17 cellular contexts compared by ENCODE assay signal in genomic region chr22:37232140-37232998, GRCh38. TPM values are rescaled to one million over a fixed set of nuclear protein-coding genes. Genes with fewer than 3 reads are reported as not detected.
DNase-seq lines count a peak whose midpoint lies in the region; ATAC-seq, FAIRE-seq and TF ChIP-seq lines count a peak whose summit lies in the region.
"Had no signal": no experiment of that assay in that cellular context is flagged by ENCODE, and none has a peak within 500 bp of the region (broad histone marks: within the 10 kb centered on the region; RNA-seq: fewer than 3 reads in every experiment).

No MANE protein-coding gene starts in this region.

- H4K20me1 ChIP-seq in OCI-LY3 (ENCODE audit: insufficient read depth, low read length): peaks cover 60% of the 10 kb centered on the region
- peaks cover 3% of the 10 kb centered on the region; the same call in 1 of the 2 replicates for H4K20me1 ChIP-seq in K562 (replicated peaks; ENCODE audit: control insufficient read depth, insufficient read depth, low read length)

- no peaks in the 10 kb centered on the region for H3K27me3 Mint-ChIP-seq in T-helper 2 cell treated with Interferon-gamma antibody and Interleukin-4, amounts not matched to agents 5 μg/mL and 100 μg/mL, for 36 hours (ENCODE audit: low read depth)

- CTCF ChIA-PET in K562 (lab: Yijun Ruan, JAX; ENCODE audit: low intra/inter-chr PET ratio): no interaction called here

- TF ChIP-seq RAD21 in K562 (CRISPR knock-in tag; conservative IDR thresholded peaks at IDR 0.05 in 1 of 2, IDR thresholded peaks at IDR 0.05 in 1 of 2): no peak

- peak overlapping the region; percentile 72 for H3K4me3 Mint-ChIP-seq in T-helper 2 cell treated with Interferon-gamma antibody and Interleukin-4, amounts not matched to agents 5 μg/mL and 100 μg/mL, for 36 hours
- peak overlapping the region; percentile 93 for H3K4me3 Mint-ChIP-seq in stimulated activated effector memory CD8-positive, alpha-beta T cell treated with anti-CD3 and anti-CD28 coated beads, Interleukin-12 subunit alpha, Interleukin-12 subunit beta, amount 100 ng/mL, for 72 hours
- H3K4me3 Mint-ChIP-seq: brain had no signal

- H3K36me3 Mint-ChIP-seq in T-helper 2 cell treated with Interferon-gamma antibody and Interleukin-4, amounts not matched to agents 5 μg/mL and 100 μg/mL, for 36 hours (ENCODE audit: low read depth): peaks cover 91% of the 10 kb centered on the region
- H3K36me3 Mint-ChIP-seq in stimulated activated effector memory CD8-positive, alpha-beta T cell treated with anti-CD3 and anti-CD28 coated beads, Interleukin-12 subunit alpha, Interleukin-12 subunit beta, amount 100 ng/mL, for 72 hours: peaks cover 100% of the 10 kb centered on the region
- H3K36me3 Mint-ChIP-seq: brain had no signal

- BruUV-seq in K562 (replicated peaks; lab: Mats Ljungman, UMichigan): no TSS peak

- 80% methylated on average over 11 of the region's 15 CpGs for WGBS in K562 (ENCODE audit: insufficient coverage, low coverage, missing lambda C conversion rate)

- H3K4me1 ChIP-seq in OCI-LY3 (ENCODE audit: low read length): peaks cover 94% of the 10 kb centered on the region
- peaks cover 19 to 50% of the 10 kb centered on the region in 2 experiments for H3K4me1 ChIP-seq in K562 (replicated peaks in 1 of 2; ENCODE audit: control insufficient read depth in 2 of 2, insufficient read depth in 2 of 2, low read length in 2 of 2)
- peaks cover 21% of the 10 kb centered on the region for H3K4me1 ChIP-seq in vagina

- intact Hi-C loops in K562 (cut with micrococcal nuclease) (no loop called here), vagina (cut with DNase I) (no loop called here)

- peak overlapping the region; percentile 98 for H3K27ac Mint-ChIP-seq in T-helper 2 cell treated with Interferon-gamma antibody and Interleukin-4, amounts not matched to agents 5 μg/mL and 100 μg/mL, for 36 hours
- peak overlapping the region; percentile 98 for H3K27ac Mint-ChIP-seq in stimulated activated effector memory CD8-positive, alpha-beta T cell treated with anti-CD3 and anti-CD28 coated beads, Interleukin-12 subunit alpha, Interleukin-12 subunit beta, amount 100 ng/mL, for 72 hours

- no peak for FAIRE-seq in K562 (lab: Jason Lieb, UNC)
- no peak for FAIRE-seq in HTR-8/SVneo (lab: Jason Lieb, UNC)
- FAIRE-seq: keratinocyte had no signal

- no peaks in the 10 kb centered on the region for H3K27me3 ChIP-seq in OCI-LY3 (ENCODE audit: low read depth, low read length)
- H3K27me3 ChIP-seq in K562 (ENCODE audit: control insufficient read depth in 2 of 2, insufficient read depth in 2 of 2, low read length in 2 of 2): no peaks in the 10 kb centered on the region
- H3K27me3 ChIP-seq in vagina: no peaks in the 10 kb centered on the region

- TF ChIP-seq POLR2A in K562 (conservative IDR thresholded peaks at IDR 0.05) (no peak), vagina (IDR thresholded peaks at IDR 0.05) (no peak)

- H3K9ac ChIP-seq in OCI-LY3 (ENCODE audit: low read length) (peak overlapping the region; percentile 63; the same call in 1 of the 2 replicates), K562 (ENCODE audit: insufficient read depth in 1 of 2, low read depth in 2 of 2, low read length in 2 of 2) (peak overlapping the region in 1 of 2 experiments; percentile 26; a peak in 1 of 4 replicates)

- no peaks in the 10 kb centered on the region for H3K9me1 ChIP-seq in K562 (ENCODE audit: control insufficient read depth, insufficient read depth, low read length)

- ATAC-seq in K562: no peak
- ATAC-seq in stimulated activated effector memory CD8-positive, alpha-beta T cell treated with anti-CD3 and anti-CD28 coated beads, Interleukin-12 subunit alpha, Interleukin-12 subunit beta, amount 100 ng/mL, for 72 hours: no peak
- ATAC-seq: sciatic nerve had no signal

- no peak for TF ChIP-seq CTCF in OCI-LY3 (IDR thresholded peaks at IDR 0.05; ENCODE audit: low read depth, low read length)
- no peak for TF ChIP-seq CTCF in K562 (IDR thresholded peaks at IDR 0.05 in 2 of 3, conservative IDR thresholded peaks at IDR 0.05 in 1 of 3; ENCODE audit: insufficient read depth in 2 of 3, low read depth in 1 of 3, low read length in 3 of 3)
- TF ChIP-seq CTCF in vagina (IDR thresholded peaks at IDR 0.05): no peak

- POLR2A ChIA-PET in K562 (lab: Yijun Ruan, JAX): interaction anchor here (0.6 kb wide), 1 partner anchor 79 kb away, joined by 3 read pairs; no protein-coding TSS in a partner anchor

- H2AFZ ChIP-seq in OCI-LY3 (ENCODE audit: low read depth, low read length) (no peak overlapping the region), K562 (ENCODE audit: low read depth, low read length) (no peak overlapping the region)
- H2AFZ ChIP-seq: PC-9 had no signal

- no peak for DNase-seq in T-helper 2 cell treated with Interferon-gamma antibody and Interleukin-4, amounts not matched to agents 5 μg/mL and 100 μg/mL, for 36 hours (ENCODE audit: low spot score)
- DNase-seq in T-helper 2 cell: no peak
- no peak for DNase-seq in K562 (ENCODE audit: extremely low read depth in 1 of 4, low spot score in 3 of 4)
- DNase-seq in stimulated activated effector memory CD8-positive, alpha-beta T cell treated with anti-CD3 and anti-CD28 coated beads, Interleukin-12 subunit alpha, Interleukin-12 subunit beta, amount 100 ng/mL, for 72 hours (ENCODE audit: low spot score in 2 of 2): no peak
- no peak for DNase-seq in HTR-8/SVneo (ENCODE audit: insufficient read length, low spot score)
- DNase-seq in vagina (ENCODE audit: extremely low spot score in 2 of 2): no peak
- DNase-seq in DMS53 treated with DMSO at 0.1 percent for 48 hours (lab: John Stamatoyannopoulos, UW; ENCODE audit: unreplicated experiment): no peak
- DNase-seq: 8988T, MV-4-11, NCI-H2227 treated with DMSO at 0.1 percent for 48 hours, PC-9, tibial artery had no signal

- H3K4me2 ChIP-seq in OCI-LY3 (ENCODE audit: low read length): peak overlapping the region; percentile 51
- H3K4me2 ChIP-seq in K562 (ENCODE audit: insufficient read depth, low read length): no peak overlapping the region
- H3K4me2 ChIP-seq: PC-9 had no signal

- in situ Hi-C loops in K562 (cut with MboI): no loop called here

- H3K9me3 ChIP-seq in OCI-LY3 (ENCODE audit: insufficient read depth, low read length): no peaks in the 10 kb centered on the region
- H3K9me3 ChIP-seq in K562 (replicated peaks; ENCODE audit: control insufficient read depth, insufficient read depth, low read depth, low read length): no peaks in the 10 kb centered on the region
- H3K9me3 ChIP-seq in vagina: no peaks in the 10 kb centered on the region
- H3K9me3 ChIP-seq: tibial artery had no signal

- H3K27ac ChIP-seq in OCI-LY3 (ENCODE audit: low read length) (peak overlapping the region; percentile 94), K562 (ENCODE audit: extremely low read depth, low read depth, low read length) (no peak overlapping the region), vagina (no peak overlapping the region)
- H3K27ac ChIP-seq: PC-9, tibial artery had no signal

- peak overlapping the region; percentile 27; the same call in 1 of the 2 replicates for H3K4me3 ChIP-seq in OCI-LY3 (ENCODE audit: low read length)
- no peak overlapping the region for H3K4me3 ChIP-seq in K562
- H3K4me3 ChIP-seq in vagina: no peak overlapping the region
- H3K4me3 ChIP-seq: PC-9, tibial artery had no signal

- H3K9me3 Mint-ChIP-seq in T-helper 2 cell treated with Interferon-gamma antibody and Interleukin-4, amounts not matched to agents 5 μg/mL and 100 μg/mL, for 36 hours: no peaks in the 10 kb centered on the region
- H3K9me3 Mint-ChIP-seq in stimulated activated effector memory CD8-positive, alpha-beta T cell treated with anti-CD3 and anti-CD28 coated beads, Interleukin-12 subunit alpha, Interleukin-12 subunit beta, amount 100 ng/mL, for 72 hours: no peaks in the 10 kb centered on the region

- TF ChIP-seq EP300 in K562 (IDR thresholded peaks at IDR 0.05; ENCODE audit: low read length): no peak

- peaks cover 86% of the 10 kb centered on the region for H3K79me2 ChIP-seq in OCI-LY3 (ENCODE audit: low read length)
- H3K79me2 ChIP-seq in K562 (ENCODE audit: control insufficient read depth, insufficient read depth, low read length): peaks cover 27% of the 10 kb centered on the region

- peaks cover 87% of the 10 kb centered on the region for H3K4me1 Mint-ChIP-seq in T-helper 2 cell treated with Interferon-gamma antibody and Interleukin-4, amounts not matched to agents 5 μg/mL and 100 μg/mL, for 36 hours (ENCODE audit: low read depth)
- peaks cover 96% of the 10 kb centered on the region for H3K4me1 Mint-ChIP-seq in stimulated activated effector memory CD8-positive, alpha-beta T cell treated with anti-CD3 and anti-CD28 coated beads, Interleukin-12 subunit alpha, Interleukin-12 subunit beta, amount 100 ng/mL, for 72 hours

- peaks cover 82% of the 10 kb centered on the region for H3K36me3 ChIP-seq in OCI-LY3 (replicated peaks; ENCODE audit: low read depth, low read length)
- H3K36me3 ChIP-seq in K562 (ENCODE audit: control insufficient read depth, insufficient read depth, low read length): peaks cover 74% of the 10 kb centered on the region; the same call in 2 of the 3 replicates
- no peaks in the 10 kb centered on the region for H3K36me3 ChIP-seq in vagina
- H3K36me3 ChIP-seq: tibial artery had no signal

RNA-seq across cellular contexts. Expression of gene RAC2, which starts 11.7 kb away (rescaled TPM):
- total RNA-seq in K562 (2011; cell fraction: chromatin; rRNA removed; ENCODE audit: low replicate concordance): 47.8 and 143 TPM in 2 replicates
- total RNA-seq in K562 (2011; cell fraction: nucleolus; rRNA removed): 99.9 and 118 TPM in 2 replicates
- 74.1 and 109 TPM in 2 replicates for total RNA-seq in K562 (2011; cell fraction: nucleoplasm; rRNA removed)
- total RNA-seq in K562 (2014; rRNA removed) (40.4 and 59.3 TPM in 2 replicates), K562 (2014; rRNA removed; fragmentation: Illumina TruSeq; extraction: Trizol) (18.6 and 22.7 TPM in 2 replicates), K562 (2015; rRNA removed; fragmentation: Illumina TruSeq; extraction: Trizol) (45.1 and 50.1 TPM in 2 replicates), K562 (2021) (82.8 and 95.3 TPM in 2 replicates), vagina (15.7 TPM)
- polyA plus RNA-seq in K562 (2011; rRNA removed) (43.3 and 102 TPM in 2 replicates), K562 (2014; fragmentation: Illumina TruSeq; extraction: Trizol) (103 and 132 TPM in 2 replicates), K562 (2014; fragmentation: Nextera tagmentation; extraction: Ambion mirVana) (10 to 100 TPM; 25.4 to 26.8 TPM), K562 (2014; rRNA removed) (49.1 and 51.0 TPM in 2 replicates)
- polyA plus RNA-seq in K562 (2011; cell fraction: cytosol; rRNA removed): 74.7 and 120 TPM in 2 replicates
- 95.0 and 171 TPM in 2 replicates for polyA plus RNA-seq in K562 (2011; cell fraction: nucleus; rRNA removed)
- polyA plus RNA-seq in K562 (2012): 151 and 373 TPM in 2 replicates
- polyA minus RNA-seq in K562 (2011; rRNA and poly(A)+ RNA removed): 25.1 and 30.5 TPM in 2 replicates
- 62.2 and 68.9 TPM in 2 replicates for polyA minus RNA-seq in K562 (2011; cell fraction: cytosol; rRNA and poly(A)+ RNA removed)
- 69.4 and 73.9 TPM in 2 replicates for polyA minus RNA-seq in K562 (2011; cell fraction: nucleus; rRNA and poly(A)+ RNA removed)
- total RNA-seq: myocyte had no signal

RNA-seq across cellular contexts. Expression of gene SSTR3, which starts 20.1 kb away (rescaled TPM):
- 0.07 TPM in 1 of 2 replicates, not detected in the other for total RNA-seq in K562 (2011; cell fraction: chromatin; rRNA removed; ENCODE audit: low replicate concordance)
- total RNA-seq in K562 (2011; cell fraction: nucleolus; rRNA removed): not detected in 2 replicates
- total RNA-seq in K562 (2011; cell fraction: nucleoplasm; rRNA removed): 0.07 TPM in 1 of 2 replicates, not detected in the other
- total RNA-seq in K562 (2014; rRNA removed): not detected in 2 replicates
- not detected in 2 replicates for total RNA-seq in K562 (2014; rRNA removed; fragmentation: Illumina TruSeq; extraction: Trizol)
- total RNA-seq in K562 (2015; rRNA removed; fragmentation: Illumina TruSeq; extraction: Trizol): not detected in 2 replicates
- total RNA-seq in K562 (2021): not detected in 2 replicates
- 0.03 TPM in 1 of 2 replicates, not detected in the other for polyA plus RNA-seq in K562 (2011; rRNA removed)
- polyA plus RNA-seq in K562 (2011; cell fraction: cytosol; rRNA removed): 0.01 and 0.03 TPM in 2 replicates
- 0.09 TPM in 1 of 2 replicates, not detected in the other for polyA plus RNA-seq in K562 (2011; cell fraction: nucleus; rRNA removed)
- 0.01 TPM in 1 of 2 replicates, not detected in the other for polyA plus RNA-seq in K562 (2012)
- not detected in 2 replicates for polyA plus RNA-seq in K562 (2014; fragmentation: Illumina TruSeq; extraction: Trizol)
- polyA plus RNA-seq in K562 (2014; fragmentation: Nextera tagmentation; extraction: Ambion mirVana): not detected
- not detected in 2 replicates for polyA plus RNA-seq in K562 (2014; rRNA removed)
- polyA minus RNA-seq in K562 (2011; rRNA and poly(A)+ RNA removed): not detected in 2 replicates
- polyA minus RNA-seq in K562 (2011; cell fraction: cytosol; rRNA and poly(A)+ RNA removed): not detected in 2 replicates
- not detected in 2 replicates for polyA minus RNA-seq in K562 (2011; cell fraction: nucleus; rRNA and poly(A)+ RNA removed)
- not detected for total RNA-seq in vagina
- total RNA-seq: myocyte, PC-9, sciatic nerve had no signal
- polyA plus RNA-seq: keratinocyte had no signal

RNA-seq across cellular contexts. Expression of gene C1QTNF6, which starts 44.3 kb away (rescaled TPM):
- total RNA-seq in K562 (2011; cell fraction: chromatin; rRNA removed; ENCODE audit: low replicate concordance): 4.0 and 6.2 TPM in 2 replicates
- 4.3 and 4.5 TPM in 2 replicates for total RNA-seq in K562 (2011; cell fraction: nucleolus; rRNA removed)
- 4.8 and 5.4 TPM in 2 replicates for total RNA-seq in K562 (2011; cell fraction: nucleoplasm; rRNA removed)
- total RNA-seq in K562 (2014; rRNA removed) (0.18 and 0.41 TPM in 2 replicates), K562 (2014; rRNA removed; fragmentation: Illumina TruSeq; extraction: Trizol) (0.54 and 0.55 TPM in 2 replicates), K562 (2015; rRNA removed; fragmentation: Illumina TruSeq; extraction: Trizol) (0.40 and 0.53 TPM in 2 replicates), K562 (2021) (0.75 and 0.81 TPM in 2 replicates), vagina (4.9 TPM)
- polyA plus RNA-seq in K562 (2011; rRNA removed) (0.92 and 1.6 TPM in 2 replicates), K562 (2014; fragmentation: Illumina TruSeq; extraction: Trizol) (0.68 and 1.1 TPM in 2 replicates), K562 (2014; fragmentation: Nextera tagmentation; extraction: Ambion mirVana) (under 1 TPM; 0.20 to 0.21 TPM), K562 (2014; rRNA removed) (0.70 and 0.91 TPM in 2 replicates)
- polyA plus RNA-seq in K562 (2011; cell fraction: cytosol; rRNA removed): 0.52 and 0.83 TPM in 2 replicates
- 7.9 and 8.6 TPM in 2 replicates for polyA plus RNA-seq in K562 (2011; cell fraction: nucleus; rRNA removed)
- 0.60 and 4.1 TPM in 2 replicates for polyA plus RNA-seq in K562 (2012)
- polyA minus RNA-seq in K562 (2011; rRNA and poly(A)+ RNA removed): 1.9 and 2.3 TPM in 2 replicates
- polyA minus RNA-seq in K562 (2011; cell fraction: cytosol; rRNA and poly(A)+ RNA removed): 0.67 and 1.4 TPM in 2 replicates
- polyA minus RNA-seq in K562 (2011; cell fraction: nucleus; rRNA and poly(A)+ RNA removed): 6.1 and 9.6 TPM in 2 replicates

RNA-seq across cellular contexts. Expression of gene CYTH4, which starts 49.9 kb away (rescaled TPM):
- total RNA-seq in K562 (2011; cell fraction: chromatin; rRNA removed; ENCODE audit: low replicate concordance): 1.6 and 4.0 TPM in 2 replicates
- 0.39 and 1.7 TPM in 2 replicates for total RNA-seq in K562 (2011; cell fraction: nucleolus; rRNA removed)
- total RNA-seq in K562 (2011; cell fraction: nucleoplasm; rRNA removed): 1.1 and 1.5 TPM in 2 replicates
- total RNA-seq in K562 (2014; rRNA removed) (0.33 and 0.68 TPM in 2 replicates), K562 (2014; rRNA removed; fragmentation: Illumina TruSeq; extraction: Trizol) (0.10 and 0.18 TPM in 2 replicates), K562 (2015; rRNA removed; fragmentation: Illumina TruSeq; extraction: Trizol) (0.54 and 0.60 TPM in 2 replicates), K562 (2021) (0.58 and 0.75 TPM in 2 replicates), vagina (16.2 TPM)
- polyA plus RNA-seq in K562 (2011; rRNA removed) (2.0 and 2.5 TPM in 2 replicates), K562 (2014; fragmentation: Illumina TruSeq; extraction: Trizol) (0.28 and 0.33 TPM in 2 replicates), K562 (2014; fragmentation: Nextera tagmentation; extraction: Ambion mirVana) (under 1 TPM in 1 of 2 experiments, not detected in 1; 0.03 TPM), K562 (2014; rRNA removed) (0.73 and 1.1 TPM in 2 replicates)
- 1.4 and 2.9 TPM in 2 replicates for polyA plus RNA-seq in K562 (2011; cell fraction: cytosol; rRNA removed)
- polyA plus RNA-seq in K562 (2011; cell fraction: nucleus; rRNA removed): 6.2 and 14.7 TPM in 2 replicates
- polyA plus RNA-seq in K562 (2012): 1.3 and 1.6 TPM in 2 replicates
- 1.7 and 1.8 TPM in 2 replicates for polyA minus RNA-seq in K562 (2011; rRNA and poly(A)+ RNA removed)
- polyA minus RNA-seq in K562 (2011; cell fraction: cytosol; rRNA and poly(A)+ RNA removed): 1.6 TPM in 1 of 2 replicates, not detected in the other
- 1.6 and 2.6 TPM in 2 replicates for polyA minus RNA-seq in K562 (2011; cell fraction: nucleus; rRNA and poly(A)+ RNA removed)
- total RNA-seq: myocyte, PC-9 had no signal
